In genomic region chr10:130240409-130240808, GRCh38 we compare ENCODE assay signal across 7 cellular contexts.
"Had no signal": no experiment of that assay in that cellular context is flagged by ENCODE, and none has a peak within 500 bp of the region (broad histone marks: within the 10 kb centered on the region; RNA-seq: fewer than 3 reads in every experiment).

No MANE protein-coding gene starts in this region.

- H3K27ac ChIP-seq: HL-60, KMS-11 had no signal

- ATAC-seq: K562 had no signal

- H3K4me3 ChIP-seq: K562 had no signal

- FAIRE-seq: HTR-8/SVneo, K562 had no signal

- H3K9ac ChIP-seq: KMS-11 had no signal

- DNase-seq: IMR-90, KBM-7, KG1 had no signal

- H3K4me2 ChIP-seq: KMS-11 had no signal
